In the genomic region with DNA sequence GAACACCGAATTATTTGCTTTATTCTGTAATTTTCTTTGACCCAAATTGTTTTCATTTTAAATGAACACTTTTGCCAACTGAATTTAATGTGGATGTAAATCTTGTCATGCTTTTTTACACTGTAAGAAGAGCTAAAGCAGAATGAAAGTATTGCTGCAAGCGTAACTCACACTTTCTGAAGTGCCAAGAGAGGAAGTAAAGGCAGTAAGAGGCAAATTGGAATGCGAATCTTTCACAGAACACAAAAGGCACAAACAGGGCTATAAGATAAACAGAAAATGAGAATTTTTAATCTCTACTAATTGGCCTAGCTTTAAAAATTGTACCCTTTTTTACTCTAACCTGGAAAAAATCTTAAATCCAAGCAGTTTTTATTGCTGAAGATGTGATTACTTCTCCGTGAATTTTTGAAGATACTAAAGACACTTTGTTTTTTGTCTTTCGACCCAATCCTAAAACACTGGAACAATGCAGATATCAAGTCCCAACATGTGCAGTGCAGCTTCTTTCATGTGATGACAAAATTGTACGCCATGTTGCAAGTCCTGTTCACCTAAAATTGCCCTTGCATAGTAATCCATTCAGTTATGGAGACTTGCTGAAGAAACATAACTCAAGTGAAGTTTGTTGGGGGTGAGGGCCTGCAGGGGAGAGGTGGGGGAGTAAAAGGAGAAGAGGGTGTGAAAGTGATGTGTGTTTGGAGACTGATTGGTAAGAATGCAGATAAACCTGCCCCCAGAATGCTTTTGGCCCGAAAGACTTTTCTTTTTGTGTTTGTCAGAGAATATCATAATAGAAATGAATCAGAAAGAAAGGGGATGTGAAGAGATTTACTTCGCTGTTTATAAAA, we compare ENCODE assay signal across 2 cellular contexts.
TF ChIP-seq lines count a peak whose summit lies in the region.

No MANE protein-coding gene starts in this region.

TF ChIP-seq in IMR-90, 13 proteins besides CTCF, POLR2A, EP300 and RAD21:
- TF ChIP-seq RFX5 (IDR thresholded peaks at IDR 0.05; ENCODE audit: low read depth, low read length) (no peak), FOS (IDR thresholded peaks at IDR 0.05; ENCODE audit: low read depth, low read length) (no peak), CHD1 (IDR thresholded peaks at IDR 0.05; ENCODE audit: low read depth, low read length) (no peak), MAFK (IDR thresholded peaks at IDR 0.05; ENCODE audit: low read depth, low read length) (no peak), BHLHE40 (IDR thresholded peaks at IDR 0.05; ENCODE audit: low read depth, low read length) (no peak), MXI1 (IDR thresholded peaks at IDR 0.05; ENCODE audit: borderline replicate concordance, low read depth, low read length) (no peak), USF2 (IDR thresholded peaks at IDR 0.05; ENCODE audit: low read depth, low read length) (no peak)

TF ChIP-seq in GM12878, 131 proteins besides CTCF, POLR2A, EP300 and RAD21:
- peak; percentile 5; the same call in 1 of the 2 replicates for TF ChIP-seq ZBED1 (IDR thresholded peaks at IDR 0.05; ENCODE audit: borderline replicate concordance)
- TF ChIP-seq SPI1 (IDR thresholded peaks at IDR 0.05; ENCODE audit: borderline replicate concordance, insufficient read depth, low read depth, low read length): peak; percentile 33; the same call in 1 of the 2 replicates
- no peak for TF ChIP-seq ZZZ3 (IDR thresholded peaks at IDR 0.05; ENCODE audit: control insufficient read depth, insufficient read length, low read depth)
- TF ChIP-seq PAX8 (IDR thresholded peaks at IDR 0.05): 0 out of 2 replicates have a peak, but pooled peaks have one; percentile 31
- peak; percentile 0 for TF ChIP-seq SKIL (IDR thresholded peaks at IDR 0.05; ENCODE audit: low read depth, poor library complexity, severe bottlenecking)
- 0 out of 2 replicates have a peak, but pooled peaks have one; percentile 5 for TF ChIP-seq GABPA (IDR thresholded peaks at IDR 0.05; ENCODE audit: low read depth)
- TF ChIP-seq POU2F2 (IDR thresholded peaks at IDR 0.05; ENCODE audit: borderline replicate concordance, low read depth, low read length): no peak
- TF ChIP-seq YY1 (IDR thresholded peaks at IDR 0.05; ENCODE audit: low read depth, low read length): 0 out of 2 replicates have a peak, but pooled peaks have one; percentile 35
- no peak for TF ChIP-seq SUPT20H (IDR thresholded peaks at IDR 0.05; ENCODE audit: borderline replicate concordance, control insufficient read depth, low read depth, low read length)
- peak; percentile 1 for TF ChIP-seq MEF2B (IDR thresholded peaks at IDR 0.05; ENCODE audit: partially characterized antibody, poor library complexity, severe bottlenecking)
- TF ChIP-seq MTA3 (IDR thresholded peaks at IDR 0.05; ENCODE audit: borderline replicate concordance, low read length): 0 out of 2 replicates have a peak, but pooled peaks have one; percentile 7
TF ChIP-seq in GM12878: peak in this region for 8.
